ENCODE assay signal across 12 cellular contexts in the genomic region with DNA sequence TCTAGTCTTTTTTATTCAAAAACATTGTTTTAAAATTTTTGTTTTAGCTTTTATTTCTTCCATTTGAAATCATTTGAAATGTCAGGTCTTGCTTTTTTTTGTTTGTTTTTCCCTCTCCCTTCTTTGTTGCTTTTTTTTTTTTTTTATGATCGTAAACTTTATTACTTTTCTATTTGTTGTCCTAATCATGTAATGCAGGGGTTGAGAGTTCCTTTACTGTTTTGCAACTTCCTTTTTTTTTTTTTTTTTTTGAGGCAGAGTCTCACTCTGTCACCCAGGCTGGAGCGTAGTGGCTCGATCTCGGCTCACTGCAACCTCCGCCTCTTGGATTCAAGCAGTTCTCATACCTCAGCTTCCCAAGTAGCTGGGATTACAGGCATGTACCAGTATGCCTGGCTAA. TPM values are rescaled to one million over a fixed set of nuclear protein-coding genes. Genes with fewer than 3 reads are reported as not detected.
DNase-seq lines count a peak whose midpoint lies in the region; ATAC-seq, FAIRE-seq and TF ChIP-seq lines count a peak whose summit lies in the region.
"Had no signal": no experiment of that assay in that cellular context is flagged by ENCODE, and none has a peak within 500 bp of the region (broad histone marks: within the 10 kb centered on the region; RNA-seq: fewer than 3 reads in every experiment).

No MANE protein-coding gene starts in this region.

- ATAC-seq in T-helper 17 cell = no peak
- peak; percentile 59 for ATAC-seq in left ventricle myocardium superior
- ATAC-seq in HG03039 (IDR thresholded peaks at IDR 0.05; ENCODE audit: unreplicated experiment) = no peak
- ATAC-seq in gastrocnemius medialis = no peak

- no peaks in the 10 kb centered on the region for H3K36me3 Mint-ChIP-seq in T-helper 17 cell (ENCODE audit: low read depth)

- intact Hi-C loops in left ventricle myocardium superior (cut with micrococcal nuclease) (no loop called here), gastrocnemius medialis (cut with DNase I; ENCODE audit: low total_unique reads) (no loop called here)

- peak overlapping the region; percentile 93 for H3K27ac Mint-ChIP-seq in T-helper 17 cell
- H3K27ac Mint-ChIP-seq: nephron had no signal

- peaks cover 14% of the 10 kb centered on the region for H3K4me1 Mint-ChIP-seq in T-helper 17 cell
- H3K4me1 Mint-ChIP-seq: nephron had no signal

- no peak overlapping the region for H3K4me3 Mint-ChIP-seq in T-helper 17 cell
- H3K4me3 Mint-ChIP-seq: nephron had no signal

- H3K4me3 ChIP-seq in small intestine (ENCODE audit: low read depth in 1 of 2, low read length in 2 of 2) = no peak overlapping the region
- H3K4me3 ChIP-seq in gastrocnemius medialis = no peak overlapping the region
- H3K4me3 ChIP-seq: Peyer's patch had no signal

- peaks cover 0 to 4% of the 10 kb centered on the region in 2 donors for H3K36me3 ChIP-seq in small intestine (ENCODE audit: control insufficient read depth in 2 of 2, insufficient read depth in 2 of 2, low read length in 2 of 2)
- H3K36me3 ChIP-seq in gastrocnemius medialis = peaks cover 0 to 20% of the 10 kb centered on the region in 2 donors

- in situ Hi-C loops in gastrocnemius medialis (cut with MboI; ENCODE audit: low sequenced_read_pairs in 4 of 4) = loop anchor here in 1 of 4 donors (25.0 kb wide), 1 partner anchor 1070 kb away; no protein-coding TSS in a partner anchor

- H3K9me3 ChIP-seq in T-helper 17 cell (ENCODE audit: control insufficient read depth, low read length, poor library complexity, severe bottlenecking) (no peaks in the 10 kb centered on the region), small intestine (ENCODE audit: control insufficient read depth, low read depth) (no peaks in the 10 kb centered on the region), gastrocnemius medialis (no peaks in the 10 kb centered on the region)
- H3K9me3 ChIP-seq: Peyer's patch had no signal

- 25 to 56% (median 43%) methylated on average over 5 of the region's 5 CpGs for WGBS in small intestine, 3 donors

- H3K4me1 ChIP-seq in small intestine (ENCODE audit: control insufficient read depth in 2 of 2, insufficient read depth in 1 of 2, low read depth in 1 of 2, low read length in 1 of 2) = no peaks in the 10 kb centered on the region
- no peaks in the 10 kb centered on the region for H3K4me1 ChIP-seq in gastrocnemius medialis

- no peaks in the 10 kb centered on the region for H3K27me3 Mint-ChIP-seq in T-helper 17 cell

- no peaks in the 10 kb centered on the region for H3K27me3 ChIP-seq in small intestine (ENCODE audit: control insufficient read depth in 2 of 2, insufficient read depth in 2 of 2, low read length in 2 of 2)
- no peaks in the 10 kb centered on the region for H3K27me3 ChIP-seq in gastrocnemius medialis
- H3K27me3 ChIP-seq: Peyer's patch had no signal

- no peak for TF ChIP-seq POLR2A in gastrocnemius medialis (IDR thresholded peaks at IDR 0.05)

- TF ChIP-seq CTCF in gastrocnemius medialis (IDR thresholded peaks at IDR 0.05 in 4 of 5, conservative IDR thresholded peaks at IDR 0.05 in 1 of 5) = no peak

- FAIRE-seq in small intestine (lab: Jason Lieb, UNC) = no peak

- H3K27ac ChIP-seq in small intestine (ENCODE audit: low read depth in 1 of 2, low read length in 1 of 2) = no peak overlapping the region
- no peak overlapping the region for H3K27ac ChIP-seq in gastrocnemius medialis

- DNase-seq in SKM-1 treated with dmso at 0.1 percent for 144 hours (lab: John Stamatoyannopoulos, UW; ENCODE audit: unreplicated experiment) (peak; percentile 18), SKM-1 (lab: John Stamatoyannopoulos, UW; ENCODE audit: unreplicated experiment) (no peak), T-helper 17 cell (no peak), left ventricle myocardium superior (no peak), small intestine (peak; percentile 37), gastrocnemius medialis (no peak), T-helper 9 cell (no peak)
- DNase-seq: activated gamma-delta T cell; effector CD4-positive, alpha-beta T cell; Peyer's patch had no signal

RNA-seq across cellular contexts. Expression of a gene that starts 24.8 kb away (rescaled TPM):
- total RNA-seq in T-helper 17 cell (100 to 1,000 TPM; 467 to 499 TPM), left ventricle myocardium superior (80.3 TPM), gastrocnemius medialis (10 to 100 TPM; 18.3 to 38.1 (median 32.3) TPM)
- polyA plus RNA-seq in small intestine = 10 to 100 TPM; 39.2 to 65.3 (median 47.6) TPM

Comparison
In these comparisons a context has a peak if more than half of its experiments do, and no peak if none do; other contexts are left out.
1. DNase-seq: peak in SKM-1 treated with dmso at 0.1 percent for 144 hours (single experiment) and small intestine (single experiment); none in SKM-1 (single experiment), T-helper 17 cell (0 of 3), left ventricle myocardium superior (single experiment), gastrocnemius medialis (0 of 2) and T-helper 9 cell (single experiment).